9 cellular contexts compared by ENCODE assay signal in the genomic region with DNA sequence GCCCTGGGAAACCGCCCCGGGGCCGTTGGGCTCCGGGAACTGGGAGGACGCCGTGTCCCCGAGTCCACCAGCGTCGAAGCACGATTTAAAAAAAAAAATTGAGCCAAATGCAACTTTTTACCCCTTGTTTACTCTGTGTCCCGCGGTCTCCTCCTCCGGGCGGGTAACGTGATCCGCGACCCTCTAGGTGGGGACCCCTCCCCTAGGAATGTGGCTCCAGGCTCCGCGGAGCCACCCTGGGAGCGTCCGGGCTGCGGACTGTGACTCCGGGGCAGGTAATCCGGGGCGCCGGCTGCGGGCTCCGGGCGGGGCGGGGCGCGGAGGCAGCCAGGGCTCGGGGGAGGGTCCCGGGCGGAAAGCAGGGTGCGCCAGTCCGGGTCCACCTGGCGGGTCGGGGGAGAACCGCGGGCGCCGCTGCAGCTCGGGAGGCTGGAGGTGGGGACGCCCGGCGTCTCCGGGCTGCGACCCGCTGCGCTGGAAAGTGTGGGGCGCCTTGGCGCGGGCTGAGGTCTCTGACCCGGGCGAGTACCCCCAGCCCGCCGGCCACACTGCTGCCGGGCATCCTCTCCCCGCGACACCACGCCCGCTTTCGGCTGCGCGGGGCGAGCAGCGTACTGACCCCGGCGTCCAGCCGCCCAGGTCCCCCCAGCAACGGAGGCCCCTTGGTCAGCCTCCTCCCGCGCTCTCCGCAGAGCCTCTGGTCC. TPM values are rescaled to one million over a fixed set of nuclear protein-coding genes. Genes with fewer than 3 reads are reported as not detected.
DNase-seq lines count a peak whose midpoint lies in the region; ATAC-seq, FAIRE-seq and TF ChIP-seq lines count a peak whose summit lies in the region.
"Had no signal": no experiment of that assay in that cellular context is flagged by ENCODE, and none has a peak within 500 bp of the region (broad histone marks: within the 10 kb centered on the region; RNA-seq: fewer than 3 reads in every experiment).

No MANE protein-coding gene starts in this region.

- no peaks in the 10 kb centered on the region for H3K9me3 ChIP-seq in SK-N-SH
- H3K9me3 ChIP-seq in astrocyte (ENCODE audit: insufficient read depth, low read depth, low read length) = no peaks in the 10 kb centered on the region
- no peaks in the 10 kb centered on the region for H3K9me3 ChIP-seq in iPS-15b (ENCODE audit: control insufficient read depth, insufficient read depth, low read length)
- H3K9me3 ChIP-seq in skeletal muscle tissue (ENCODE audit: control insufficient read depth in 3 of 3, low read length in 3 of 3) = no peaks in the 10 kb centered on the region

- H3K79me2 ChIP-seq in SK-N-SH (ENCODE audit: insufficient read depth) (peaks cover 42% of the 10 kb centered on the region), astrocyte (ENCODE audit: insufficient read depth, low read length) (peaks cover 41% of the 10 kb centered on the region)

- peaks cover 18% of the 10 kb centered on the region for H3K4me1 Mint-ChIP-seq in astrocyte (ENCODE audit: low read depth, unreplicated experiment)

- no peaks in the 10 kb centered on the region for H3K9me2 ChIP-seq in SK-N-SH

- H3K4me3 Mint-ChIP-seq in astrocyte (ENCODE audit: unreplicated experiment) = peak overlapping the region; percentile 84

- peaks cover 19% of the 10 kb centered on the region; the same call in 1 of the 2 replicates for H4K20me1 ChIP-seq in SK-N-SH (ENCODE audit: insufficient read depth)
- H4K20me1 ChIP-seq in astrocyte (ENCODE audit: insufficient read depth, low read length) = peaks cover 18% of the 10 kb centered on the region

- peak overlapping the region; percentile 92 for H3K4me3 ChIP-seq in SK-N-SH (ENCODE audit: low read depth in 2 of 2, low read length in 1 of 2)
- H3K4me3 ChIP-seq in astrocyte (ENCODE audit: insufficient read depth, low read depth, low read length) = peak overlapping the region; percentile 85
- peak overlapping the region; percentile 79 for H3K4me3 ChIP-seq in iPS-15b (ENCODE audit: low read depth, low read length)
- H3K4me3 ChIP-seq in skeletal muscle tissue (ENCODE audit: low read length in 3 of 3) = peak overlapping the region; percentile 80 to 82 (median 81)

- H3K9ac ChIP-seq in SK-N-SH (peak overlapping the region; percentile 79), astrocyte (ENCODE audit: low read length) (peak overlapping the region; percentile 96), iPS-15b (ENCODE audit: low read depth, low read length) (peak overlapping the region; percentile 81), skeletal muscle tissue (ENCODE audit: low read depth in 1 of 3, low read length in 3 of 3) (peak overlapping the region; percentile 77 to 96 (median 95))

- CTCF ChIA-PET in SK-N-SH (lab: Yijun Ruan, JAX) = interaction anchor here (0.9 to 2.0 kb wide), 4 partner anchors 11 to 346 kb away, joined by 3 to 13 read pairs (median 4); no protein-coding TSS in a partner anchor

- H3K36me3 Mint-ChIP-seq in astrocyte (ENCODE audit: low read depth, unreplicated experiment) = peaks cover 4% of the 10 kb centered on the region

- H3K4me1 ChIP-seq in SK-N-SH (ENCODE audit: control insufficient read depth in 1 of 2, insufficient read depth in 2 of 2, low read depth in 1 of 2, low read length in 1 of 2) (peaks cover 7 to 18% of the 10 kb centered on the region in 2 experiments; a peak in 3 of 4 replicates), astrocyte (ENCODE audit: insufficient read depth, low read length) (peaks cover 17% of the 10 kb centered on the region), iPS-15b (ENCODE audit: control insufficient read depth, insufficient read depth, low read length) (peaks cover 6% of the 10 kb centered on the region), skeletal muscle tissue (ENCODE audit: control insufficient read depth in 3 of 3, insufficient read depth in 3 of 3, low read length in 3 of 3) (peaks cover 19 to 30% (median 26%) of the 10 kb centered on the region in 3 donors)

- H3K9me3 Mint-ChIP-seq in astrocyte (ENCODE audit: unreplicated experiment) = no peaks in the 10 kb centered on the region

- TF ChIP-seq CTCF in SK-N-SH (IDR thresholded peaks at IDR 0.05) (no peak), astrocyte (IDR thresholded peaks at IDR 0.05; ENCODE audit: insufficient read depth, low read depth, low read length) (no peak)

- POLR2A ChIA-PET in SK-N-SH (lab: Yijun Ruan, JAX) = interaction anchor here (0.6 to 1.3 kb wide), 3 partner anchors 12 to 280 kb away, joined by 3 read pairs; no protein-coding TSS in a partner anchor

- H3K27ac ChIP-seq in SK-N-SH (ENCODE audit: low read depth in 2 of 2, low read length in 1 of 2) = peak overlapping the region; percentile 53 to 85; a peak in 3 of 4 replicates
- peak overlapping the region; percentile 58 for H3K27ac ChIP-seq in astrocyte (ENCODE audit: low read depth, low read length)
- peak overlapping the region; percentile 93 for H3K27ac ChIP-seq in skeletal muscle tissue (ENCODE audit: low read depth, low read length)

- H2AFZ ChIP-seq in SK-N-SH (ENCODE audit: low read depth) (peak overlapping the region; percentile 97), astrocyte (ENCODE audit: low read depth, low read length) (peak overlapping the region; percentile 78)

- no peak overlapping the region for H3K27ac Mint-ChIP-seq in astrocyte (ENCODE audit: unreplicated experiment)

- DNase-seq in DMS 273 (lab: John Stamatoyannopoulos, UW; ENCODE audit: unreplicated experiment) (peak; percentile 62), DMS 273 treated with DMSO at 0.1 percent for 48 hours (lab: John Stamatoyannopoulos, UW) (no peak), SK-N-SH (peak; percentile 93), astrocyte (ENCODE audit: low read depth) (no peak), DMS79 treated with DMSO at 0.1 percent for 48 hours (lab: John Stamatoyannopoulos, UW) (no peak)

- H3K27me3 Mint-ChIP-seq in astrocyte (ENCODE audit: low read depth, unreplicated experiment) = no peaks in the 10 kb centered on the region

- H3K36me3 ChIP-seq in SK-N-SH (replicated peaks in 1 of 2; ENCODE audit: control insufficient read depth in 1 of 2, insufficient read depth in 2 of 2, low read length in 1 of 2) (peaks cover 17 to 20% of the 10 kb centered on the region in 2 experiments), astrocyte (ENCODE audit: insufficient read depth, low read length) (no peaks in the 10 kb centered on the region), iPS-15b (ENCODE audit: control insufficient read depth, insufficient read depth, low read length) (no peaks in the 10 kb centered on the region), skeletal muscle tissue (ENCODE audit: control insufficient read depth in 3 of 3, insufficient read depth in 3 of 3, low read length in 3 of 3) (peaks cover 0 to 3% (median 0%) of the 10 kb centered on the region in 3 donors)

- no peaks in the 10 kb centered on the region for H3K27me3 ChIP-seq in SK-N-SH (ENCODE audit: insufficient read depth)
- H3K27me3 ChIP-seq in astrocyte (ENCODE audit: insufficient read depth, low read length) = no peaks in the 10 kb centered on the region
- no peaks in the 10 kb centered on the region for H3K27me3 ChIP-seq in iPS-15b (ENCODE audit: control insufficient read depth, insufficient read depth, low read length)
- H3K27me3 ChIP-seq in skeletal muscle tissue (ENCODE audit: control insufficient read depth in 3 of 3, insufficient read depth in 3 of 3, low read length in 3 of 3) = no peaks in the 10 kb centered on the region

- H3F3A ChIP-seq in SK-N-SH (replicated peaks; ENCODE audit: insufficient read depth) = peaks cover 5% of the 10 kb centered on the region

- no peak for FAIRE-seq in astrocyte (lab: Jason Lieb, UNC)
- FAIRE-seq: A204.1 had no signal

- 4% methylated on average over 25 of the region's 75 CpGs for WGBS in SK-N-SH (ENCODE audit: low lambda C conversion rate)

- 0 out of 4 replicates have a peak, but pooled peaks of 1 of the 2 experiments have one; percentile 1 for TF ChIP-seq EP300 in SK-N-SH (IDR thresholded peaks at IDR 0.05; ENCODE audit: borderline replicate concordance in 1 of 2, low read depth in 1 of 2, low read length in 1 of 2)

- no peak for TF ChIP-seq RAD21 in SK-N-SH (IDR thresholded peaks at IDR 0.05; ENCODE audit: low read length)

- H3K4me2 ChIP-seq in SK-N-SH (peak overlapping the region; percentile 93), astrocyte (ENCODE audit: low read length) (peak overlapping the region; percentile 98)

- ATAC-seq in HG02678 (IDR thresholded peaks at IDR 0.05; ENCODE audit: unreplicated experiment) = no peak

TF ChIP-seq in SK-N-SH, 30 proteins besides CTCF, POLR2A, EP300 and RAD21:
- TF ChIP-seq TCF12 (IDR thresholded peaks at IDR 0.05) (no peak), NRF1 (IDR thresholded peaks at IDR 0.05; ENCODE audit: low read depth, low read length) (0 out of 2 replicates have a peak, but pooled peaks have one; percentile 18), ELF1 (IDR thresholded peaks at IDR 0.05) (0 out of 2 replicates have a peak, but pooled peaks have one; percentile 3)
- TF ChIP-seq, protein P1, sequence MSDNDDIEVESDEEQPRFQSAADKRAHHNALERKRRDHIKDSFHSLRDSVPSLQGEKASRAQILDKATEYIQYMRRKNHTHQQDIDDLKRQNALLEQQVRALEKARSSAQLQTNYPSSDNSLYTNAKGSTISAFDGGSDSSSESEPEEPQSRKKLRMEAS (IDR thresholded peaks at IDR 0.05; ENCODE audit: low read depth) = no peak

RNA-seq across cellular contexts. Expression of gene HELZ, which starts 0.8 kb away (rescaled TPM):
- polyA plus RNA-seq in SK-N-SH (2012; rRNA removed) = 4.3 and 5.8 TPM in 2 replicates
- 4.9 and 5.2 TPM in 2 replicates for polyA plus RNA-seq in SK-N-SH (2012; cell fraction: cytosol; rRNA removed)
- 5.8 and 9.7 TPM in 2 replicates for polyA plus RNA-seq in SK-N-SH (2012; cell fraction: nucleus; rRNA removed)
- total RNA-seq in astrocyte (51.2 and 53.4 TPM in 2 replicates), skeletal muscle tissue (53.8 TPM)

Comparison
In these comparisons a context has a peak if more than half of its experiments do, and no peak if none do; other contexts are left out.
1. DNase-seq: peak in DMS 273 (single experiment) and SK-N-SH (single experiment); none in DMS 273 treated with DMSO at 0.1 percent for 48 hours (single experiment), astrocyte (single experiment) and DMS79 treated with DMSO at 0.1 percent for 48 hours (single experiment).
2. Peak in every context shown above with its lines, with median percentiles within 50 percentile points of each other: H3K27ac ChIP-seq, H3K4me3 ChIP-seq and H3K9ac ChIP-seq.